ENCODE assay signal across 8 cellular contexts in genomic region chr16:68244903-68245853, GRCh38. TPM values are rescaled to one million over a fixed set of nuclear protein-coding genes. Genes with fewer than 3 reads are reported as not detected.
DNase-seq lines count a peak whose midpoint lies in the region; ATAC-seq and TF ChIP-seq lines count a peak whose summit lies in the region.

PLA2G15 (plus strand) TSS chr16:68245373; CDS start chr16:68245427, 54 bp downstream.

- intact Hi-C loops in right lobe of liver (cut with DNase I) = loop anchor here in 1 of 2 donors (5.0 kb wide), 1 partner anchor 82 kb away; no protein-coding TSS in a partner anchor

- 3% methylated on average over 8 of the region's 75 CpGs for WGBS in right lobe of liver (ENCODE audit: insufficient coverage, low coverage, low lambda C conversion rate, missing lambda C conversion rate)

- peak; percentile 81 for ATAC-seq in GM19023 (IDR thresholded peaks at IDR 0.05; ENCODE audit: unreplicated experiment)
- peak; percentile 87 for ATAC-seq in HG03175 (IDR thresholded peaks at IDR 0.05; ENCODE audit: unreplicated experiment)
- peak; percentile 92 to 95 (median 94) for ATAC-seq in right lobe of liver

- no peak for TF ChIP-seq CTCF in right lobe of liver (IDR thresholded peaks at IDR 0.05)

- peaks cover 0 to 5% (median 0%) of the 10 kb centered on the region in 4 donors for H3K36me3 ChIP-seq in right lobe of liver

- TF ChIP-seq POLR2A in right lobe of liver (IDR thresholded peaks at IDR 0.05) = peak; percentile 73

- H3K27ac ChIP-seq in right lobe of liver = peak within 1 kb of the TSS in 2 of 3 donors; percentile 36 to 48

- peak; percentile 97 for DNase-seq in Ammon's horn (ENCODE audit: low spot score)
- DNase-seq in NCI-H526 treated with DMSO at 0.1 percent for 48 hours (lab: John Stamatoyannopoulos, UW) = peak; percentile 66
- DNase-seq in activated CD4-positive, alpha-beta T cell treated with anti-CD3 and anti-CD28 coated beads, Interleukin-2, amount 50 U/mL, for 24 hours (ENCODE audit: low read depth in 1 of 2, low spot score in 1 of 2) = peak; percentile 95 to 98
- peak; percentile 90 to 97 for DNase-seq in dermis microvascular lymphatic vessel endothelial cell (ENCODE audit: low read depth in 2 of 2)
- DNase-seq in right lobe of liver = peak; percentile 97 to 99 (median 98)
- peak; percentile 98 for DNase-seq in stimulated activated CD4-positive, alpha-beta T cell treated with anti-CD3 and anti-CD28 coated beads, Interleukin-4, amount 100 ng/mL, for 1 hour

- no peaks in the 10 kb centered on the region for H3K9me3 ChIP-seq in right lobe of liver

- no peaks in the 10 kb centered on the region for H3K27me3 ChIP-seq in right lobe of liver

- H3K4me3 ChIP-seq in right lobe of liver = peak within 1 kb of the TSS; percentile 82 to 94 (median 86)

- peaks cover 0 to 41% (median 6%) of the 10 kb centered on the region in 4 donors for H3K4me1 ChIP-seq in right lobe of liver

RNA-seq across cellular contexts. Expression of gene PLA2G15, which starts in this region (rescaled TPM):
- total RNA-seq in dermis microvascular lymphatic vessel endothelial cell (17.7 and 35.3 TPM in 2 replicates), right lobe of liver (10 to 100 TPM in 5 of 6 experiments, 1 to 10 TPM in 1; 9.7 to 21.2 (median 13.7) TPM)

Comparison
In these comparisons a context has a peak if more than half of its experiments do, and no peak if none do; other contexts are left out.
1. Peak in every context shown above with its lines: DNase-seq, ATAC-seq, H3K4me3 ChIP-seq and H3K27ac ChIP-seq.